Comparison of ENCODE assay signal across 1 cellular context in the genomic region with DNA sequence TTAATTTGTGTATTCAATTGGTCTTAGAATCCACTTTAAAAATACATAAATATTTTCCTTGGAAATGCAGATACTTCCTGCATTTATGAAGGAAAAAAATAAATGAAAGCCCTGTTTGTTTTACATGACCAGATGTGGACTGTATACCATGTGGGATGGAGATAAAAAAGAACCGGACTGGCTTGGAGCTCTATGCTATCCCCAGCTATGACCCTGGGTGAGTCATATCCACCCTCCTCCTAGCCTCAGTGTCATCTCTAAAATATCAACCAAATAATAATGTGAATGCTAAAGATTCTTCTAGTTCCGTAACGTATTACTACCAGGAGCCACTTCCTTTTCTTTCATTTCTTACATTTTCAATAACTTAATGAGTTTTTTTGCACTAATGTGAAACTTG.
TF ChIP-seq lines count a peak whose summit lies in the region.

No MANE protein-coding gene starts in this region.

TF ChIP-seq in GM23338, 12 proteins besides CTCF, POLR2A, EP300 and RAD21 (continued from another document):
- no peak for TF ChIP-seq ZNF462 (CRISPR knock-in tag; IDR thresholded peaks at IDR 0.05)
- TF ChIP-seq ZNF114 (CRISPR knock-in tag; IDR thresholded peaks at IDR 0.05): no peak
- TF ChIP-seq POLR2AphosphoS5 (IDR thresholded peaks at IDR 0.05; ENCODE audit: low read depth): no peak
- TF ChIP-seq EZH2 (IDR thresholded peaks at IDR 0.05; ENCODE audit: low read depth, unreplicated experiment): no peak
- TF ChIP-seq, protein P1, sequence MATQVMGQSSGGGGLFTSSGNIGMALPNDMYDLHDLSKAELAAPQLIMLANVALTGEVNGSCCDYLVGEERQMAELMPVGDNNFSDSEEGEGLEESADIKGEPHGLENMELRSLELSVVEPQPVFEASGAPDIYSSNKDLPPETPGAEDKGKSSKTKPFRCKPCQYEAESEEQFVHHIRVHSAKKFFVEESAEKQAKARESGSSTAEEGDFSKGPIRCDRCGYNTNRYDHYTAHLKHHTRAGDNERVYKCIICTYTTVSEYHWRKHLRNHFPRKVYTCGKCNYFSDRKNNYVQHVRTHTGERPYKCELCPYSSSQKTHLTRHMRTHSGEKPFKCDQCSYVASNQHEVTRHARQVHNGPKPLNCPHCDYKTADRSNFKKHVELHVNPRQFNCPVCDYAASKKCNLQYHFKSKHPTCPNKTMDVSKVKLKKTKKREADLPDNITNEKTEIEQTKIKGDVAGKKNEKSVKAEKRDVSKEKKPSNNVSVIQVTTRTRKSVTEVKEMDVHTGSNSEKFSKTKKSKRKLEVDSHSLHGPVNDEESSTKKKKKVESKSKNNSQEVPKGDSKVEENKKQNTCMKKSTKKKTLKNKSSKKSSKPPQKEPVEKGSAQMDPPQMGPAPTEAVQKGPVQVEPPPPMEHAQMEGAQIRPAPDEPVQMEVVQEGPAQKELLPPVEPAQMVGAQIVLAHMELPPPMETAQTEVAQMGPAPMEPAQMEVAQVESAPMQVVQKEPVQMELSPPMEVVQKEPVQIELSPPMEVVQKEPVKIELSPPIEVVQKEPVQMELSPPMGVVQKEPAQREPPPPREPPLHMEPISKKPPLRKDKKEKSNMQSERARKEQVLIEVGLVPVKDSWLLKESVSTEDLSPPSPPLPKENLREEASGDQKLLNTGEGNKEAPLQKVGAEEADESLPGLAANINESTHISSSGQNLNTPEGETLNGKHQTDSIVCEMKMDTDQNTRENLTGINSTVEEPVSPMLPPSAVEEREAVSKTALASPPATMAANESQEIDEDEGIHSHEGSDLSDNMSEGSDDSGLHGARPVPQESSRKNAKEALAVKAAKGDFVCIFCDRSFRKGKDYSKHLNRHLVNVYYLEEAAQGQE (IDR thresholded peaks at IDR 0.05; ENCODE audit: unreplicated experiment): no peak
- no peak for TF ChIP-seq JUNB (IDR thresholded peaks at IDR 0.05; ENCODE audit: unreplicated experiment)
- TF ChIP-seq CREB1 (CRISPR knock-in tag; IDR thresholded peaks at IDR 0.05; ENCODE audit: low read depth): no peak
- no peak for TF ChIP-seq NANOG (IDR thresholded peaks at IDR 0.05; ENCODE audit: borderline replicate concordance)
- TF ChIP-seq, protein P2, sequence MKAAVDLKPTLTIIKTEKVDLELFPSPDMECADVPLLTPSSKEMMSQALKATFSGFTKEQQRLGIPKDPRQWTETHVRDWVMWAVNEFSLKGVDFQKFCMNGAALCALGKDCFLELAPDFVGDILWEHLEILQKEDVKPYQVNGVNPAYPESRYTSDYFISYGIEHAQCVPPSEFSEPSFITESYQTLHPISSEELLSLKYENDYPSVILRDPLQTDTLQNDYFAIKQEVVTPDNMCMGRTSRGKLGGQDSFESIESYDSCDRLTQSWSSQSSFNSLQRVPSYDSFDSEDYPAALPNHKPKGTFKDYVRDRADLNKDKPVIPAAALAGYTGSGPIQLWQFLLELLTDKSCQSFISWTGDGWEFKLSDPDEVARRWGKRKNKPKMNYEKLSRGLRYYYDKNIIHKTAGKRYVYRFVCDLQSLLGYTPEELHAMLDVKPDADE (IDR thresholded peaks at IDR 0.05): no peak
- no peak for TF ChIP-seq ZNF331 (CRISPR knock-in tag; IDR thresholded peaks at IDR 0.05; ENCODE audit: low read depth)
- TF ChIP-seq STAT1 (IDR thresholded peaks at IDR 0.05; ENCODE audit: unreplicated experiment): no peak
